10 cellular contexts compared by ENCODE assay signal in the genomic region with DNA sequence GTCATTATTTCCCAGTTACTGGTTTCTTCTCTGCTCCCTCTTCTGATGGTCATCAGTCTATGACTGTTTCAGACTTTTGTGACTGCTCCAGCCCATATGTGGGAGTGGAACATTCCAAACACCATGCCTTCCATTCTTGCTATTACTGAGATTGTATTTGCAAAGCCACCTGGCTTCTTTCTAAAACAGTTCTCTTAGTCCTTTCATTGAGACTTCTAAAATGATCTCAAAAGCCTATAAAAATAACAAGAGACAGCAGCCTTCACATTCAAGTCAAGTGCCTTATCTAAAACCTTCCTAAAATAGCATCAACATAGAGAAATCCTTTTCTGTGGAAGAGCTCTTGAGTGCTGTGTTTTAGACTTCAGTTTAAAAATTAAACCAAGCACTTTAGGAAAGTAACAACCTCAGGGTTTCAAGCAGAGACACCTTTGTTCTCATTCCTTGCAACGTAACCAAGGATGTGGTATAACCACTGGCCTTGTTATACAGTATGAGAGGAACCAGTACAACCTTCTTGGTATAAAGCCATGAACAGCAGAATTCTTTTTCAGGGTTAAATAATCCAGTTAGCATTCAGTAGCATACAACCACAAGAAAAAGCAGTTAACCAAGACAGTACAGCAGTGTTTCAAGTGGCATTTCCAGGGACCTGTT.
DNase-seq lines count a peak whose midpoint lies in the region; ATAC-seq, FAIRE-seq and TF ChIP-seq lines count a peak whose summit lies in the region.
"Had no signal": no experiment of that assay in that cellular context is flagged by ENCODE, and none has a peak within 500 bp of the region (broad histone marks: within the 10 kb centered on the region; RNA-seq: fewer than 3 reads in every experiment).

No MANE protein-coding gene starts in this region.

- H2BK12ac ChIP-seq in trophoblast cell (ENCODE audit: low read length), result no peak overlapping the region

- H2AK5ac ChIP-seq in trophoblast cell (ENCODE audit: low read length), result no peak overlapping the region

- no peak for TF ChIP-seq RAD21 in HepG2 (CRISPR knock-in tag; IDR thresholded peaks at IDR 0.05)

- no peak for TF ChIP-seq POLR2A in HepG2 (IDR thresholded peaks at IDR 0.05; ENCODE audit: insufficient read depth in 1 of 2, low read depth in 2 of 2, low read length in 2 of 2)

- no peaks in the 10 kb centered on the region for H3K4me1 ChIP-seq in trophoblast cell (ENCODE audit: control insufficient read depth in 1 of 2, insufficient read depth in 2 of 2, low read length in 2 of 2)
- H3K4me1 ChIP-seq in HepG2 (ENCODE audit: insufficient read depth, low read length), result no peaks in the 10 kb centered on the region

- no peak for TF ChIP-seq EP300 in HepG2 (IDR thresholded peaks at IDR 0.05; ENCODE audit: low read depth in 2 of 2, low read length in 2 of 2)
- TF ChIP-seq EP300 in HepG2 (CRISPR knock-in tag; IDR thresholded peaks at IDR 0.05; ENCODE audit: borderline replicate concordance), result no peak

- H2BK120ac ChIP-seq in trophoblast cell (ENCODE audit: insufficient read depth, low read length, poor library complexity), result no peak overlapping the region

- no peak overlapping the region for H2BK5ac ChIP-seq in trophoblast cell (ENCODE audit: low read depth, low read length, poor library complexity)

- no peaks in the 10 kb centered on the region for H3K79me1 ChIP-seq in trophoblast cell (ENCODE audit: low read length)

- no peak overlapping the region for H3K23ac ChIP-seq in trophoblast cell (ENCODE audit: low read length)

- no peak overlapping the region for H4K91ac ChIP-seq in trophoblast cell (ENCODE audit: low read depth, low read length)

- H3K27ac Mint-ChIP-seq in activated naive CD8-positive, alpha-beta T cell, result peak overlapping the region; percentile 89
- H3K27ac Mint-ChIP-seq: progenitor cell of endocrine pancreas had no signal

- H3K79me2 ChIP-seq in trophoblast cell (ENCODE audit: control insufficient read depth, insufficient read depth, low read length, poor library complexity) (no peaks in the 10 kb centered on the region), HepG2 (ENCODE audit: insufficient read depth, low read length) (no peaks in the 10 kb centered on the region)

- H3K4me2 ChIP-seq in trophoblast cell (ENCODE audit: low read length), result no peak overlapping the region
- no peak overlapping the region for H3K4me2 ChIP-seq in HepG2 (ENCODE audit: low read depth, low read length)

- H3K27ac ChIP-seq in trophoblast cell (ENCODE audit: low read depth, low read length) (no peak overlapping the region), HepG2 (ENCODE audit: extremely low read length, insufficient read depth, low read length) (no peak overlapping the region)

- no peaks in the 10 kb centered on the region for H3K27me3 Mint-ChIP-seq in activated naive CD8-positive, alpha-beta T cell
- H3K27me3 Mint-ChIP-seq: progenitor cell of endocrine pancreas had no signal

- BruUV-seq in HepG2 (replicated peaks; lab: Mats Ljungman, UMichigan), result no TSS peak

- H3K4me1 Mint-ChIP-seq in activated naive CD8-positive, alpha-beta T cell (ENCODE audit: low read depth), result peaks cover 80% of the 10 kb centered on the region

- H3K9ac ChIP-seq in trophoblast cell (ENCODE audit: low read length) (no peak overlapping the region), HepG2 (ENCODE audit: insufficient read depth, low read depth, low read length) (no peak overlapping the region)

- no peaks in the 10 kb centered on the region for H3K9me3 Mint-ChIP-seq in activated naive CD8-positive, alpha-beta T cell (ENCODE audit: low read depth)

- no peak overlapping the region for H4K12ac ChIP-seq in trophoblast cell (ENCODE audit: low read depth, low read length)

- no peak overlapping the region for H3K14ac ChIP-seq in trophoblast cell (ENCODE audit: low read length)

- H3K18ac ChIP-seq in trophoblast cell (ENCODE audit: low read length), result no peak overlapping the region

- H3K4me3 ChIP-seq in trophoblast cell (ENCODE audit: low read depth, low read length), result no peak overlapping the region
- no peak overlapping the region for H3K4me3 ChIP-seq in HepG2 (replicated peaks in 1 of 3; ENCODE audit: insufficient read depth in 1 of 3, low read depth in 2 of 3, low read length in 3 of 3)

- no peak overlapping the region for H4K8ac ChIP-seq in trophoblast cell (ENCODE audit: low read depth, low read length)

- POLR2A ChIA-PET in HepG2 (lab: Yijun Ruan, JAX), result no interaction called here

- H3K27me3 ChIP-seq in trophoblast cell (ENCODE audit: insufficient read depth, low read length) (no peaks in the 10 kb centered on the region), HepG2 (ENCODE audit: control insufficient read depth in 1 of 2, insufficient read depth in 2 of 2, low read length in 2 of 2) (no peaks in the 10 kb centered on the region)

- H3K36me3 ChIP-seq in trophoblast cell (ENCODE audit: control insufficient read depth in 1 of 2, insufficient read depth in 2 of 2, low read length in 2 of 2) (peaks cover 5 to 15% of the 10 kb centered on the region in 2 experiments), HepG2 (replicated peaks in 1 of 2; ENCODE audit: control insufficient read depth in 1 of 2, insufficient read depth in 2 of 2, low read length in 2 of 2) (peaks cover 17 to 71% of the 10 kb centered on the region in 2 experiments)

- peaks cover 53% of the 10 kb centered on the region for H3K36me3 Mint-ChIP-seq in activated naive CD8-positive, alpha-beta T cell

- no peak for FAIRE-seq in HepG2 (lab: Jason Lieb, UNC)
- FAIRE-seq: colon had no signal

- peak; percentile 78 for ATAC-seq in GM19324 (IDR thresholded peaks at IDR 0.05; ENCODE audit: low FRiP score, unreplicated experiment)
- ATAC-seq in HG02884 (IDR thresholded peaks at IDR 0.05; ENCODE audit: unreplicated experiment), result peak; percentile 48
- ATAC-seq in HepG2, result no peak
- ATAC-seq: Panc1 had no signal

- H2AFZ ChIP-seq in trophoblast cell (ENCODE audit: insufficient read depth, low read length, poor library complexity) (no peak overlapping the region), HepG2 (ENCODE audit: low read length) (no peak overlapping the region)

- H3K4ac ChIP-seq in trophoblast cell (ENCODE audit: low read depth, low read length), result no peak overlapping the region

- in situ Hi-C loops in HepG2 (cut with HindIII; ENCODE audit: extremely low pct_ligation_motif_present, low pct_unique_long_range_greater_than_20kb), result no loop called here

- H4K20me1 ChIP-seq in HepG2 (ENCODE audit: insufficient read depth, low read length), result no peaks in the 10 kb centered on the region

- H3K9me3 ChIP-seq in trophoblast cell (ENCODE audit: insufficient read depth, low read depth, low read length) (no peaks in the 10 kb centered on the region), HepG2 (ENCODE audit: low read length) (no peaks in the 10 kb centered on the region)

- DNase-seq in trophoblast cell, result peak; percentile 59 to 85
- DNase-seq in HepG2 (ENCODE audit: low spot score), result no peak
- DNase-seq in HuH-7.5 (ENCODE audit: low spot score), result no peak
- DNase-seq in GM10266 (ENCODE audit: extremely low spot score), result no peak

- TF ChIP-seq CTCF in HepG2 (CRISPR knock-in tag; IDR thresholded peaks at IDR 0.05) (no peak), GM10266 (IDR thresholded peaks at IDR 0.05; ENCODE audit: control insufficient read depth, insufficient read depth, low read depth, missing control alignments) (no peak)

- WGBS in trophoblast cell (ENCODE audit: extremely low coverage, insufficient coverage, insufficient read length), result no CpG with 5 or more reads among the region's 1 CpG
- 100% methylated on average over 1 of the region's 1 CpG for WGBS in HepG2 (ENCODE audit: low lambda C conversion rate)

- H3K4me3 Mint-ChIP-seq in activated naive CD8-positive, alpha-beta T cell, result peak overlapping the region; percentile 62

- CTCF ChIA-PET in HepG2 (lab: Yijun Ruan, JAX; ENCODE audit: low intra/inter-chr PET ratio, low total read pairs), result no interaction called here

- intact Hi-C loops in HepG2 (cut with micrococcal nuclease; ENCODE audit: unreplicated experiment), result no loop called here

TF ChIP-seq in HepG2, 621 proteins besides CTCF, POLR2A, EP300 and RAD21 (continues in another document):
- TF ChIP-seq MTA3 (CRISPR knock-in tag; IDR thresholded peaks at IDR 0.05) (no peak), PRPF4 (IDR thresholded peaks at IDR 0.05; ENCODE audit: low read depth, low read length, poor library complexity, severe bottlenecking) (no peak), RFX1 (IDR thresholded peaks at IDR 0.05) (no peak), NBN (conservative IDR thresholded peaks at IDR 0.05) (no peak), CREM (IDR thresholded peaks at IDR 0.05) (no peak), CREM (CRISPR knock-in tag; IDR thresholded peaks at IDR 0.05) (no peak), ZC3H4 (CRISPR knock-in tag; IDR thresholded peaks at IDR 0.05; ENCODE audit: borderline replicate concordance) (no peak), ZNF441 (CRISPR knock-in tag; IDR thresholded peaks at IDR 0.05; ENCODE audit: borderline replicate concordance) (no peak)
- TF ChIP-seq, protein P1, sequence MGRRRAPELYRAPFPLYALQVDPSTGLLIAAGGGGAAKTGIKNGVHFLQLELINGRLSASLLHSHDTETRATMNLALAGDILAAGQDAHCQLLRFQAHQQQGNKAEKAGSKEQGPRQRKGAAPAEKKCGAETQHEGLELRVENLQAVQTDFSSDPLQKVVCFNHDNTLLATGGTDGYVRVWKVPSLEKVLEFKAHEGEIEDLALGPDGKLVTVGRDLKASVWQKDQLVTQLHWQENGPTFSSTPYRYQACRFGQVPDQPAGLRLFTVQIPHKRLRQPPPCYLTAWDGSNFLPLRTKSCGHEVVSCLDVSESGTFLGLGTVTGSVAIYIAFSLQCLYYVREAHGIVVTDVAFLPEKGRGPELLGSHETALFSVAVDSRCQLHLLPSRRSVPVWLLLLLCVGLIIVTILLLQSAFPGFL (CRISPR knock-in tag; IDR thresholded peaks at IDR 0.05), result no peak
- TF ChIP-seq, protein P2, sequence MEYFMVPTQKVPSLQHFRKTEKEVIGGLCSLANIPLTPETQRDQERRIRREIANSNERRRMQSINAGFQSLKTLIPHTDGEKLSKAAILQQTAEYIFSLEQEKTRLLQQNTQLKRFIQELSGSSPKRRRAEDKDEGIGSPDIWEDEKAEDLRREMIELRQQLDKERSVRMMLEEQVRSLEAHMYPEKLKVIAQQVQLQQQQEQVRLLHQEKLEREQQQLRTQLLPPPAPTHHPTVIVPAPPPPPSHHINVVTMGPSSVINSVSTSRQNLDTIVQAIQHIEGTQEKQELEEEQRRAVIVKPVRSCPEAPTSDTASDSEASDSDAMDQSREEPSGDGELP (IDR thresholded peaks at IDR 0.05; ENCODE audit: borderline replicate concordance, low read depth), result no peak

Comparison
In these comparisons a context has a peak if more than half of its experiments do, and no peak if none do; other contexts are left out.
1. DNase-seq: peak in trophoblast cell (2 of 2); none in HepG2 (single experiment), HuH-7.5 (single experiment) and GM10266 (single experiment).